Comparison of ENCODE assay signal across 29 cellular contexts in genomic region chr17:68622423-68622822, GRCh38.
"Had no signal": no experiment of that assay in that cellular context is flagged by ENCODE, and none has a peak within 500 bp of the region (broad histone marks: within the 10 kb centered on the region; RNA-seq: fewer than 3 reads in every experiment).

No MANE protein-coding gene starts in this region.

- DNase-seq: activated B cell treated with CpG ODN at 0.5 μM for 24 hours; activated CD4-positive, alpha-beta memory T cell treated with anti-CD3 and anti-CD28 coated beads for 36 hours; activated CD4-positive, alpha-beta T cell treated with anti-CD3 and anti-CD28 coated beads for 4 hours; activated CD4-positive, alpha-beta T cell treated with anti-CD3 and anti-CD28 coated beads, Interleukin-2, amount 10 ng/mL, durations not matched to agents 24 days and 14 days; activated CD4-positive, alpha-beta T cell treated with anti-CD3 and anti-CD28 coated beads, Interleukin-2, amount 50 U/mL, for 1 hour; activated CD4-positive, alpha-beta T cell treated with anti-CD3 and anti-CD28 coated beads, Interleukin-2, amount 50 U/mL, for 4 hours; activated CD4-positive, CD25-positive, alpha-beta regulatory T cell treated with anti-CD3 and anti-CD28 coated beads, Interleukin-2, amount 50 U/mL, for 72 hours; activated CD8-positive, alpha-beta memory T cell treated with anti-CD3 and anti-CD28 coated beads, Interleukin-2, amount 50 U/mL, for 4 hours; activated CD8-positive, alpha-beta T cell treated with anti-CD3 and anti-CD28 coated beads for 36 hours; activated effector memory CD4-positive, alpha-beta T cell treated with anti-CD3 and anti-CD28 coated beads, Interleukin-2, amount 50 U/mL, for 16 hours; activated gamma-delta T cell treated with Interleukin-2 at 50 U/mL for 16 hours; activated naive CD4-positive, alpha-beta T cell; activated naive CD4-positive, alpha-beta T cell treated with anti-CD3 and anti-CD28 coated beads for 36 hours; activated naive CD4-positive, alpha-beta T cell treated with anti-CD3 and anti-CD28 coated beads, Interleukin-2, amount 50 U/mL, for 16 hours; activated naive CD8-positive, alpha-beta T cell treated with anti-CD3 and anti-CD28 coated beads for 36 hours; activated T-cell treated with anti-CD3 and anti-CD28 coated beads for 4 hours; activated T-cell treated with anti-CD3 and anti-CD28 coated beads, Interleukin-2, amount 50 U/mL, for 1 hour; activated T-cell treated with anti-CD3 and anti-CD28 coated beads, Interleukin-2, amount 50 U/mL, for 4 hours; activated T-cell treated with anti-CD3 and anti-CD28 coated beads, Interleukin-2, amount 50 U/mL, for 72 hours; adrenal gland; amniotic stem cell; body of pancreas; brain microvascular endothelial cell; central memory CD4-positive, alpha-beta T cell; T-helper 1 cell; T-helper 2 cell; T-helper 9 cell had no signal

- ATAC-seq: activated CD8-positive, alpha-beta T cell treated with anti-CD3 and anti-CD28 coated beads for 36 hours; activated naive CD4-positive, alpha-beta T cell treated with anti-CD3 and anti-CD28 coated beads, Interleukin-2, amount 50 U/mL, for 72 hours; activated T-cell treated with anti-CD3 and anti-CD28 coated beads, Interleukin-2, amount 50 U/mL, for 4 hours; activated T-cell treated with anti-CD3 and anti-CD28 coated beads, Interleukin-2, amount 50 U/mL, for 72 hours; activated T-helper 17 cell treated with anti-CD3 and anti-CD28 coated beads, Interleukin-2, amount 50 U/mL, for 72 hours; body of pancreas had no signal
